In the genomic region with DNA sequence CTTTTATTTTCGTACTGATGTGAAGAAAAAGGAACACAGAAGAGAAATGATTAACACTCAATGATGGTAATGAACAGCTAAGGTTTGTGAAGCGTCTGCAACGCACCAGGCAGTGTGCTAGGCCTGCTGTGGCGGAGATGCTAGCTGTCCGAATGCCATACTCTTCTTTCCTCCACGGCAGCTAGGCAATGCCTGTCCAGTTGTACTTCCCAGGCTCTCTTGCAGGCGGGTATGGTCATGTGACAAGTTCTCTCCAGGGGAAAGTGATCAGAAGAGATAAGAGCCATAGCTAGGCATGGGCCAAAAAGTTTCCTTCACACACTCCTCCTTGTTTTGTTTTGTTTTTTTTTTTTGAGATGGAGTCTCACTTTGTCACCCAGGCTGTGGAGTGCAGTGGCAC, we compare ENCODE assay signal across 1 cellular context.
TF ChIP-seq lines count a peak whose summit lies in the region.

No MANE protein-coding gene starts in this region.

TF ChIP-seq in K562, 482 proteins besides CTCF, POLR2A, EP300 and RAD21 (continued from another document):
- TF ChIP-seq, protein P1, sequence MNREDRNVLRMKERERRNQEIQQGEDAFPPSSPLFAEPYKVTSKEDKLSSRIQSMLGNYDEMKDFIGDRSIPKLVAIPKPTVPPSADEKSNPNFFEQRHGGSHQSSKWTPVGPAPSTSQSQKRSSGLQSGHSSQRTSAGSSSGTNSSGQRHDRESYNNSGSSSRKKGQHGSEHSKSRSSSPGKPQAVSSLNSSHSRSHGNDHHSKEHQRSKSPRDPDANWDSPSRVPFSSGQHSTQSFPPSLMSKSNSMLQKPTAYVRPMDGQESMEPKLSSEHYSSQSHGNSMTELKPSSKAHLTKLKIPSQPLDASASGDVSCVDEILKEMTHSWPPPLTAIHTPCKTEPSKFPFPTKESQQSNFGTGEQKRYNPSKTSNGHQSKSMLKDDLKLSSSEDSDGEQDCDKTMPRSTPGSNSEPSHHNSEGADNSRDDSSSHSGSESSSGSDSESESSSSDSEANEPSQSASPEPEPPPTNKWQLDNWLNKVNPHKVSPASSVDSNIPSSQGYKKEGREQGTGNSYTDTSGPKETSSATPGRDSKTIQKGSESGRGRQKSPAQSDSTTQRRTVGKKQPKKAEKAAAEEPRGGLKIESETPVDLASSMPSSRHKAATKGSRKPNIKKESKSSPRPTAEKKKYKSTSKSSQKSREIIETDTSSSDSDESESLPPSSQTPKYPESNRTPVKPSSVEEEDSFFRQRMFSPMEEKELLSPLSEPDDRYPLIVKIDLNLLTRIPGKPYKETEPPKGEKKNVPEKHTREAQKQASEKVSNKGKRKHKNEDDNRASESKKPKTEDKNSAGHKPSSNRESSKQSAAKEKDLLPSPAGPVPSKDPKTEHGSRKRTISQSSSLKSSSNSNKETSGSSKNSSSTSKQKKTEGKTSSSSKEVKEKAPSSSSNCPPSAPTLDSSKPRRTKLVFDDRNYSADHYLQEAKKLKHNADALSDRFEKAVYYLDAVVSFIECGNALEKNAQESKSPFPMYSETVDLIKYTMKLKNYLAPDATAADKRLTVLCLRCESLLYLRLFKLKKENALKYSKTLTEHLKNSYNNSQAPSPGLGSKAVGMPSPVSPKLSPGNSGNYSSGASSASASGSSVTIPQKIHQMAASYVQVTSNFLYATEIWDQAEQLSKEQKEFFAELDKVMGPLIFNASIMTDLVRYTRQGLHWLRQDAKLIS (CRISPR knock-in tag; IDR thresholded peaks at IDR 0.05): 0 out of 2 replicates have a peak, but pooled peaks have one; percentile 14
- TF ChIP-seq SRSF7 (optimal IDR thresholded peaks at IDR 0.05; ENCODE audit: low read depth, low read length): no peak
- TF ChIP-seq ZNF785 (CRISPR knock-in tag; IDR thresholded peaks at IDR 0.05): no peak
- TF ChIP-seq KLF10 (CRISPR knock-in tag; IDR thresholded peaks at IDR 0.05): no peak
- 0 out of 2 replicates have a peak, but pooled peaks have one; percentile 30 for TF ChIP-seq MYC (IDR thresholded peaks at IDR 0.05; ENCODE audit: low read depth, low read length)
- TF ChIP-seq MYC (CRISPR knock-in tag; IDR thresholded peaks at IDR 0.05; ENCODE audit: borderline replicate concordance, low read depth): no peak
- no peak for TF ChIP-seq SLC30A9 (CRISPR knock-in tag; IDR thresholded peaks at IDR 0.05)
- TF ChIP-seq JUND (IDR thresholded peaks at IDR 0.05; ENCODE audit: borderline replicate concordance, low read depth, low read length): no peak
- peak; percentile 35; the same call in 1 of the 3 replicates for TF ChIP-seq JUND (tag; IDR thresholded peaks at IDR 0.05; ENCODE audit: borderline replicate concordance, low read depth, low read length)
